In genomic region chrX:155061770-155062169, GRCh38 we compare ENCODE assay signal across 28 cellular contexts.
"Had no signal": no experiment of that assay in that cellular context is flagged by ENCODE, and none has a peak within 500 bp of the region (broad histone marks: within the 10 kb centered on the region; RNA-seq: fewer than 3 reads in every experiment).

No MANE protein-coding gene starts in this region.

- H3K36me3 Mint-ChIP-seq: naive B cell; natural killer cell treated with Interleukin-12 subunit alpha and Interleukin-12 subunit beta and Interleukin-15 and Interleukin-18, amount 100 ng/mL, for 72 hours; neural progenitor cell had no signal

- H3K4me3 ChIP-seq: coronary artery, esophagus muscularis mucosa, gastrocnemius medialis, heart left ventricle, hepatocyte, mucosa of descending colon, neural progenitor cell, sigmoid colon, testis, tibial nerve, upper lobe of left lung had no signal

- DNase-seq: dermis blood vessel endothelial cell; effector memory CD4-positive, alpha-beta T cell; foreskin fibroblast; gastrocnemius medialis; heart left ventricle; mesenchymal stem cell; mucosa of descending colon; naive B cell; sigmoid colon; stimulated activated CD4-positive, alpha-beta T cell treated with anti-CD3 and anti-CD28 coated beads, Interleukin-2, amount 100 ng/mL, for 24 hours; stimulated activated CD4-positive, alpha-beta T cell treated with anti-CD3 and anti-CD28 coated beads, Interleukin-4, amount 100 ng/mL, for 24 hours; stimulated activated naive CD8-positive, alpha-beta T cell treated with anti-CD3 and anti-CD28 coated beads, Interleukin-15, Interleukin-2, amounts not matched to agents 100 U/mL and 50 U/mL, for 24 hours; substantia nigra; testis; upper lobe of left lung had no signal

- H3K27ac Mint-ChIP-seq: mesothelial cell of epicardium; natural killer cell treated with Interleukin-12 subunit alpha and Interleukin-12 subunit beta and Interleukin-15 and Interleukin-18, amount 100 ng/mL, for 72 hours; neural progenitor cell; progenitor cell of endocrine pancreas; stimulated activated effector memory CD8-positive, alpha-beta T cell treated with anti-CD3 and anti-CD28 coated beads, Interleukin-12 subunit alpha, Interleukin-12 subunit beta, amount 100 ng/mL, for 72 hours had no signal

- FAIRE-seq: endothelial cell of umbilical vein, kidney, urothelium cell line had no signal

- ATAC-seq: gastrocnemius medialis; left lobe of liver; mucosa of descending colon; natural killer cell treated with Interleukin-12 subunit alpha and Interleukin-12 subunit beta and Interleukin-15 and Interleukin-18, amount 100 ng/mL, for 72 hours; stimulated activated effector memory CD8-positive, alpha-beta T cell treated with anti-CD3 and anti-CD28 coated beads, Interleukin-12 subunit alpha, Interleukin-12 subunit beta, amount 100 ng/mL, for 72 hours; stimulated activated naive CD8-positive, alpha-beta T cell treated with anti-CD3 and anti-CD28 coated beads, Interleukin-15, Interleukin-2, amounts not matched to agents 100 U/mL and 50 U/mL, for 24 hours had no signal

- H3K4me3 Mint-ChIP-seq: mesothelial cell of epicardium; naive B cell; natural killer cell treated with Interleukin-12 subunit alpha and Interleukin-12 subunit beta and Interleukin-15 and Interleukin-18, amount 100 ng/mL, for 72 hours; neural progenitor cell; stimulated activated effector memory CD8-positive, alpha-beta T cell treated with anti-CD3 and anti-CD28 coated beads, Interleukin-12 subunit alpha, Interleukin-12 subunit beta, amount 100 ng/mL, for 72 hours had no signal

- H3K4me1 Mint-ChIP-seq: mesothelial cell of epicardium, neural progenitor cell had no signal

- H3K9me3 Mint-ChIP-seq: naive B cell; natural killer cell treated with Interleukin-12 subunit alpha and Interleukin-12 subunit beta and Interleukin-15 and Interleukin-18, amount 100 ng/mL, for 72 hours; stimulated activated effector memory CD8-positive, alpha-beta T cell treated with anti-CD3 and anti-CD28 coated beads, Interleukin-12 subunit alpha, Interleukin-12 subunit beta, amount 100 ng/mL, for 72 hours had no signal

- H3K27me3 Mint-ChIP-seq: naive B cell; natural killer cell treated with Interleukin-12 subunit alpha and Interleukin-12 subunit beta and Interleukin-15 and Interleukin-18, amount 100 ng/mL, for 72 hours; progenitor cell of endocrine pancreas had no signal
